ENCODE assay signal across 15 cellular contexts in the genomic region with DNA sequence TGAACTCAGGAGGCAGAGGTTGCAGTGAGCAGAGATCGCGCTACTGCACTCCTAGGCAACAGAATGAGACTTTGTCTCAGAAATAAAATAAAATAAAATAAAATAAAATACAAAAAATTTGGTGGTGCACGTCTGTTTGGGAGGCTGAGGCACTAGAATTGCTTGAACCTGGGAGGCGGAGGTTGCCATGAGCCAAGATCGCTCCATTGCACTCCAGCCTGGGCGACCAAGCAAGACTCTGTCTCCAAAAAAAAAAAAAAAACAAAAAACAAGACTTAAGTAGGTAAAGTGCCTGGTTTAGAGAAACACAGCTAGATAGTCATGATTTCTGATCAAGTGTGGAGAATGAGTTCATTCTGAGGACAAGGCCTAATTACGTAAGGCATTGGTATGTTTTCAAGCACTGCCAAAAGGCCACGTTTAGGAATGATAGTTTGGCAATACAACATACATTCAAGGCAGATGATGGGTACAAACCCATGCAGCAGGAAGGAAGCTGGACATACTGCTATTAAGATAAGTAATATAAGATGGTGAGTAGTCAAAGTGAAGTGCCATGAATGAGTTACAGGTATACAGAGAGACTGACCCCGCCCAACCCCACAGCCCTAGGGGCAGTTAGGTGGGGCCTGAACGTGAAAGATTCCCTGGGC. TPM values are rescaled to one million over a fixed set of nuclear protein-coding genes. Genes with fewer than 3 reads are reported as not detected.
A peak's percentile ranks its signal among the peaks of the same experiment; 100 is the strongest.
DNase-seq lines count a peak whose midpoint lies in the region; ATAC-seq and TF ChIP-seq lines count a peak whose summit lies in the region.
"Had no signal": no experiment of that assay in that cellular context is flagged by ENCODE, and none has a peak within 500 bp of the region (broad histone marks: within the 10 kb centered on the region; RNA-seq: fewer than 3 reads in every experiment).

No MANE protein-coding gene starts in this region.

- H3K9me3 ChIP-seq in MG63 (no peaks in the 10 kb centered on the region), mesenchymal stem cell (ENCODE audit: control insufficient read depth, low read length) (no peaks in the 10 kb centered on the region)
- H3K9me3 ChIP-seq: testis had no signal

- H3K27me3 ChIP-seq in MG63 (no peaks in the 10 kb centered on the region), mesenchymal stem cell (ENCODE audit: control insufficient read depth in 1 of 2, insufficient read depth in 1 of 2, low read length in 2 of 2) (no peaks in the 10 kb centered on the region)
- H3K27me3 ChIP-seq: testis had no signal

- H3K4ac ChIP-seq in mesenchymal stem cell (ENCODE audit: low read depth in 1 of 2, low read length in 2 of 2) = no peak overlapping the region

- no peak overlapping the region for H2AK5ac ChIP-seq in mesenchymal stem cell (ENCODE audit: low read length, severe bottlenecking)

- no peak overlapping the region for H2BK12ac ChIP-seq in mesenchymal stem cell (ENCODE audit: low read length in 2 of 2)

- CTCF ChIA-PET in activated naive CD4-positive, alpha-beta T cell treated with anti-CD3 and anti-CD28 coated beads for 36 hours (lab: Charles Lee) = no interaction called here

- H3K79me1 ChIP-seq in mesenchymal stem cell (replicated peaks; ENCODE audit: low read length, poor library complexity, severe bottlenecking) = peaks cover 1% of the 10 kb centered on the region

- no peak overlapping the region for H3K18ac ChIP-seq in mesenchymal stem cell (ENCODE audit: low read depth in 1 of 2, low read length in 2 of 2)

- H3K4me3 ChIP-seq in MG63 (no peak overlapping the region), choroid plexus epithelial cell (ENCODE audit: low read depth, low read length) (no peak overlapping the region), mesenchymal stem cell (ENCODE audit: insufficient read depth in 1 of 2, low read depth in 1 of 2, low read length in 2 of 2) (no peak overlapping the region)
- H3K4me3 ChIP-seq: testis had no signal

- no peak overlapping the region for H2BK5ac ChIP-seq in mesenchymal stem cell (ENCODE audit: low read depth, low read length, poor library complexity, severe bottlenecking)

- H4K8ac ChIP-seq in mesenchymal stem cell (ENCODE audit: low read length) = no peak overlapping the region

- peaks cover 8% of the 10 kb centered on the region for H3K4me1 Mint-ChIP-seq in activated naive CD4-positive, alpha-beta T cell treated with anti-CD3 and anti-CD28 coated beads for 36 hours (ENCODE audit: low read depth)

- no peak overlapping the region for H3K14ac ChIP-seq in mesenchymal stem cell (ENCODE audit: low read length in 2 of 2)

- no peaks in the 10 kb centered on the region for H3K9me3 Mint-ChIP-seq in activated naive CD4-positive, alpha-beta T cell treated with anti-CD3 and anti-CD28 coated beads for 36 hours
- H3K9me3 Mint-ChIP-seq: activated CD4-positive, alpha-beta memory T cell treated with anti-CD3 and anti-CD28 coated beads, Interleukin-2, amount 10 ng/mL, durations not matched to agents 7 days and 5 days; CD14-positive monocyte had no signal

- H2AFZ ChIP-seq in mesenchymal stem cell (ENCODE audit: low read depth, low read length) = no peak overlapping the region

- H3K27me3 Mint-ChIP-seq in activated naive CD4-positive, alpha-beta T cell treated with anti-CD3 and anti-CD28 coated beads for 36 hours (ENCODE audit: low read depth) = no peaks in the 10 kb centered on the region
- H3K27me3 Mint-ChIP-seq: brain had no signal

- no peak overlapping the region for H2BK120ac ChIP-seq in mesenchymal stem cell (ENCODE audit: low read depth, low read length)

- H3K27ac Mint-ChIP-seq in activated naive CD4-positive, alpha-beta T cell treated with anti-CD3 and anti-CD28 coated beads for 36 hours = no peak overlapping the region
- H3K27ac Mint-ChIP-seq: activated CD4-positive, alpha-beta memory T cell treated with anti-CD3 and anti-CD28 coated beads, Interleukin-2, amount 10 ng/mL, durations not matched to agents 7 days and 5 days; brain; CD14-positive monocyte had no signal

- no peak for ATAC-seq in Right ventricle myocardium inferior

- H3K23ac ChIP-seq in mesenchymal stem cell (ENCODE audit: low read length in 2 of 2) = no peak overlapping the region

- no peaks in the 10 kb centered on the region for H3K36me3 ChIP-seq in MG63
- no peaks in the 10 kb centered on the region for H3K36me3 ChIP-seq in mesenchymal stem cell (ENCODE audit: control insufficient read depth in 1 of 2, insufficient read depth in 2 of 2, low read depth in 1 of 2, low read length in 2 of 2)

- H3K4me1 ChIP-seq in mesenchymal stem cell (ENCODE audit: control insufficient read depth, insufficient read depth, low read depth, low read length) = no peaks in the 10 kb centered on the region

- no peaks in the 10 kb centered on the region for H3K36me3 Mint-ChIP-seq in activated naive CD4-positive, alpha-beta T cell treated with anti-CD3 and anti-CD28 coated beads for 36 hours (ENCODE audit: low read depth)
- H3K36me3 Mint-ChIP-seq: brain, CD14-positive monocyte had no signal

- DNase-seq in AG20443 (ENCODE audit: low spot score) (peak; percentile 75), MG63 (peak; percentile 54), choroid plexus epithelial cell (ENCODE audit: low read depth) (peak; percentile 98), mesenchymal stem cell (peak; percentile 64), COLO829 (ENCODE audit: low spot score) (no peak), Right ventricle myocardium inferior (ENCODE audit: missing footprints) (no peak), NCI-H2196 (lab: John Stamatoyannopoulos, UW; ENCODE audit: unreplicated experiment) (no peak)
- DNase-seq in activated naive CD4-positive, alpha-beta T cell treated with anti-CD3 and anti-CD28 coated beads for 36 hours = no peak
- DNase-seq: activated CD4-positive, alpha-beta memory T cell treated with anti-CD3 and anti-CD28 coated beads, Interleukin-2, amount 10 ng/mL, durations not matched to agents 7 days and 5 days; head of caudate nucleus; NCI-H2081; RPMI8226; testis had no signal

- H3K27ac ChIP-seq in mesenchymal stem cell (ENCODE audit: low read length, poor library complexity, severe bottlenecking) = no peak overlapping the region
- H3K27ac ChIP-seq: testis had no signal

- H2BK15ac ChIP-seq in mesenchymal stem cell (ENCODE audit: low read depth, poor library complexity, severe bottlenecking) = no peak overlapping the region

- no peak overlapping the region for H4K91ac ChIP-seq in mesenchymal stem cell (ENCODE audit: low read length)

- no peak for TF ChIP-seq CTCF in choroid plexus epithelial cell (conservative IDR thresholded peaks at IDR 0.05; ENCODE audit: low read depth, low read length)

- H3K4me3 Mint-ChIP-seq in activated naive CD4-positive, alpha-beta T cell treated with anti-CD3 and anti-CD28 coated beads for 36 hours = no peak overlapping the region
- H3K4me3 Mint-ChIP-seq: activated CD4-positive, alpha-beta memory T cell treated with anti-CD3 and anti-CD28 coated beads, Interleukin-2, amount 10 ng/mL, durations not matched to agents 7 days and 5 days; brain; CD14-positive monocyte had no signal

- H3K4me2 ChIP-seq in mesenchymal stem cell (ENCODE audit: low read length, poor library complexity, severe bottlenecking) = no peak overlapping the region

- intact Hi-C loops in activated naive CD4-positive, alpha-beta T cell treated with anti-CD3 and anti-CD28 coated beads for 36 hours (cut with micrococcal nuclease) = loop anchor here (5.0 kb wide), 1 partner anchor 1778 kb away; no protein-coding TSS in a partner anchor
- intact Hi-C loops in Right ventricle myocardium inferior (cut with DNase I) = no loop called here

- H3K9ac ChIP-seq in mesenchymal stem cell (ENCODE audit: low read length) = no peak overlapping the region

- 75% methylated on average over 5 of the region's 10 CpGs for WGBS in mesenchymal stem cell

RNA-seq across cellular contexts. Expression of gene UCHL3, which starts 4.8 kb away (rescaled TPM):
- 65.8 and 68.4 TPM in 2 replicates for total RNA-seq in MG63 (2014; rRNA removed; shearing (Covaris generic); ENCODE audit: low replicate concordance)
- 46.6 TPM for polyA plus RNA-seq in mesenchymal stem cell (2013, experiment 1 of 2)
- polyA plus RNA-seq in mesenchymal stem cell (2013, experiment 2 of 2) = 50.5 TPM
- 10 to 100 TPM; 37.3 to 37.6 TPM for total RNA-seq in activated naive CD4-positive, alpha-beta T cell treated with anti-CD3 and anti-CD28 coated beads for 36 hours
- total RNA-seq in Right ventricle myocardium inferior = 21.2 TPM

RNA-seq across cellular contexts. Expression of gene COMMD6, which starts 7.2 kb away (rescaled TPM):
- total RNA-seq in MG63 (2014; rRNA removed; shearing (Covaris generic); ENCODE audit: low replicate concordance) = 72.1 and 744 TPM in 2 replicates
- 298 TPM for polyA plus RNA-seq in mesenchymal stem cell (2013, experiment 1 of 2)
- polyA plus RNA-seq in mesenchymal stem cell (2013, experiment 2 of 2) = 293 TPM
- 100 to 1,000 TPM in 1 of 2 experiments, 10 to 100 TPM in 1; 95.4 to 105 TPM for total RNA-seq in activated naive CD4-positive, alpha-beta T cell treated with anti-CD3 and anti-CD28 coated beads for 36 hours
- total RNA-seq in Right ventricle myocardium inferior = 126 TPM

Comparison
In these comparisons a context has a peak if more than half of its experiments do, and no peak if none do; other contexts are left out.
1. DNase-seq: peak in AG20443 (single experiment), MG63 (single experiment), choroid plexus epithelial cell (single experiment) and mesenchymal stem cell (single experiment); none in COLO829 (single experiment), activated naive CD4-positive, alpha-beta T cell treated with anti-CD3 and anti-CD28 coated beads for 36 hours (single experiment), Right ventricle myocardium inferior (single experiment) and NCI-H2196 (single experiment).